ENCODE assay signal across 1 cellular context in the genomic region with DNA sequence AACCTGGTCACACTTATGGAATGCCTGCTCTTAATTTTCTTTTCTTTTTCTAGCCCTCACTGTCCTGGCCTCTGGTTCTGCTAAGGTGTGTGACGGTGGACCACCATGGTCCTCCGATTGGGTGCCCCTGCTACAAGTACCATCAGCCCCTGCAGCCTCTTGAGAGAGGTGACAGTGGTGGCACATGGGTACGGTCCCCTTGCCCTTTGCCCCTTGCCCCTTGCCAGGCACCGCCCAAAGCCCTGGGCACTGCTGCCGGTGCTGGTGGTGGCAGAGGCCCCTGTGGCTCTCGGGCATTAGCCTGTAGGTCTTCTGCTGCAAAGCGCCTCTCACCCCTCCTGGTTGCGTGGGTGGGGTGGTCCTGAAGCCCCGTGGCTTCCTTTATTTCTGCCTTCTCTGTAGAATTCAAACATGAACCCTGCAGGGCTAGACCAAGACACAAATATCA.
TF ChIP-seq lines count a peak whose summit lies in the region.

No MANE protein-coding gene starts in this region.

TF ChIP-seq in GM12878, 131 proteins besides CTCF, POLR2A, EP300 and RAD21:
- TF ChIP-seq, protein P1, sequence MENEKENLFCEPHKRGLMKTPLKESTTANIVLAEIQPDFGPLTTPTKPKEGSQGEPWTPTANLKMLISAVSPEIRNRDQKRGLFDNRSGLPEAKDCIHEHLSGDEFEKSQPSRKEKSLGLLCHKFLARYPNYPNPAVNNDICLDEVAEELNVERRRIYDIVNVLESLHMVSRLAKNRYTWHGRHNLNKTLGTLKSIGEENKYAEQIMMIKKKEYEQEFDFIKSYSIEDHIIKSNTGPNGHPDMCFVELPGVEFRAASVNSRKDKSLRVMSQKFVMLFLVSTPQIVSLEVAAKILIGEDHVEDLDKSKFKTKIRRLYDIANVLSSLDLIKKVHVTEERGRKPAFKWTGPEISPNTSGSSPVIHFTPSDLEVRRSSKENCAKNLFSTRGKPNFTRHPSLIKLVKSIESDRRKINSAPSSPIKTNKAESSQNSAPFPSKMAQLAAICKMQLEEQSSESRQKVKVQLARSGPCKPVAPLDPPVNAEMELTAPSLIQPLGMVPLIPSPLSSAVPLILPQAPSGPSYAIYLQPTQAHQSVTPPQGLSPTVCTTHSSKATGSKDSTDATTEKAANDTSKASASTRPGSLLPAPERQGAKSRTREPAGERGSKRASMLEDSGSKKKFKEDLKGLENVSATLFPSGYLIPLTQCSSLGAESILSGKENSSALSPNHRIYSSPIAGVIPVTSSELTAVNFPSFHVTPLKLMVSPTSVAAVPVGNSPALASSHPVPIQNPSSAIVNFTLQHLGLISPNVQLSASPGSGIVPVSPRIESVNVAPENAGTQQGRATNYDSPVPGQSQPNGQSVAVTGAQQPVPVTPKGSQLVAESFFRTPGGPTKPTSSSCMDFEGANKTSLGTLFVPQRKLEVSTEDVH (IDR thresholded peaks at IDR 0.05; ENCODE audit: low read depth, partially characterized antibody) = no peak
- TF ChIP-seq NR2C1 (IDR thresholded peaks at IDR 0.05) (peak; percentile 62), NR2F1 (conservative IDR thresholded peaks at IDR 0.05) (peak; percentile 41; the same call in 1 of the 2 replicates)
